1 cellular context compared by ENCODE assay signal in genomic region chr16:83813818-83814653, GRCh38.
TF ChIP-seq lines count a peak whose summit lies in the region.

No MANE protein-coding gene starts in this region.

TF ChIP-seq in HEK293, 187 proteins besides CTCF, POLR2A, EP300 and RAD21 (continued from another document):
- peak; percentile 56; the same call in 1 of the 2 replicates for TF ChIP-seq ZNF776 (tag by site-specific recombination; IDR thresholded peaks at IDR 0.05; ENCODE audit: borderline replicate concordance)
- TF ChIP-seq ZNF280D (tag by site-specific recombination; IDR thresholded peaks at IDR 0.05), result no peak
- TF ChIP-seq BCL6B (tag by site-specific recombination; IDR thresholded peaks at IDR 0.05), result no peak
- TF ChIP-seq ZNF48 (tag by site-specific recombination; IDR thresholded peaks at IDR 0.05), result no peak
- TF ChIP-seq YY1 (tag by site-specific recombination; IDR thresholded peaks at IDR 0.05), result no peak
- no peak for TF ChIP-seq ZNF521 (tag by site-specific recombination; IDR thresholded peaks at IDR 0.05)
- TF ChIP-seq ZNF121 (tag by site-specific recombination; IDR thresholded peaks at IDR 0.05), result no peak
- TF ChIP-seq ZNF2 (tag by site-specific recombination; IDR thresholded peaks at IDR 0.05), result no peak
- no peak for TF ChIP-seq HIC1 (tag by site-specific recombination; IDR thresholded peaks at IDR 0.05)
- no peak for TF ChIP-seq KLF10 (tag by site-specific recombination; IDR thresholded peaks at IDR 0.05)
- no peak for TF ChIP-seq ZNF324 (tag by site-specific recombination; IDR thresholded peaks at IDR 0.05)
- no peak for TF ChIP-seq PBX3 (CRISPR knock-in tag; IDR thresholded peaks at IDR 0.05)
- TF ChIP-seq YY2 (tag by site-specific recombination; IDR thresholded peaks at IDR 0.05), result no peak
- no peak for TF ChIP-seq KLF8 (tag by site-specific recombination; IDR thresholded peaks at IDR 0.05)
- TF ChIP-seq TRIM28 (IDR thresholded peaks at IDR 0.05; ENCODE audit: borderline replicate concordance, low read length), result no peak
- TF ChIP-seq ZNF624 (tag by site-specific recombination; IDR thresholded peaks at IDR 0.05), result no peak
- TF ChIP-seq ZNF473 (tag by site-specific recombination; IDR thresholded peaks at IDR 0.05), result no peak
- TF ChIP-seq TCF7L2 (IDR thresholded peaks at IDR 0.05; ENCODE audit: borderline replicate concordance, low read depth, low read length), result no peak
- no peak for TF ChIP-seq SCRT2 (tag by site-specific recombination; IDR thresholded peaks at IDR 0.05)
- no peak for TF ChIP-seq ELK4 (IDR thresholded peaks at IDR 0.05; ENCODE audit: borderline replicate concordance, low read depth, low read length)
- 0 out of 2 replicates have a peak, but pooled peaks have one; percentile 46 for TF ChIP-seq PRDM1 (tag by site-specific recombination; IDR thresholded peaks at IDR 0.05)
- TF ChIP-seq ZNF169 (tag by site-specific recombination; IDR thresholded peaks at IDR 0.05), result no peak
- no peak for TF ChIP-seq ZNF514 (tag by site-specific recombination; IDR thresholded peaks at IDR 0.05)
- TF ChIP-seq ZNF510 (tag by site-specific recombination; IDR thresholded peaks at IDR 0.05; ENCODE audit: insufficient replicate concordance), result no peak
- 0 out of 2 replicates have a peak, but pooled peaks have one; percentile 16 for TF ChIP-seq ZNF660 (tag by site-specific recombination; IDR thresholded peaks at IDR 0.05)
- TF ChIP-seq ZBTB49 (tag by site-specific recombination; IDR thresholded peaks at IDR 0.05; ENCODE audit: low read depth), result no peak
- no peak for TF ChIP-seq ZFP69B (tag by site-specific recombination; IDR thresholded peaks at IDR 0.05)
- TF ChIP-seq MYNN (tag by site-specific recombination; IDR thresholded peaks at IDR 0.05; ENCODE audit: borderline replicate concordance), result peak; percentile 84
- no peak for TF ChIP-seq ZNF155 (tag by site-specific recombination; IDR thresholded peaks at IDR 0.05)
- TF ChIP-seq ZNF768 (tag by site-specific recombination; IDR thresholded peaks at IDR 0.05), result no peak
- TF ChIP-seq ZNF785 (tag by site-specific recombination; IDR thresholded peaks at IDR 0.05), result no peak
- no peak for TF ChIP-seq ZSCAN23 (tag by site-specific recombination; IDR thresholded peaks at IDR 0.05)
- 0 out of 2 replicates have a peak, but pooled peaks have one; percentile 39 for TF ChIP-seq ZNF792 (tag by site-specific recombination; IDR thresholded peaks at IDR 0.05)
- TF ChIP-seq ZNF146 (tag by site-specific recombination; IDR thresholded peaks at IDR 0.05), result no peak
- no peak for TF ChIP-seq BCL11B (tag by site-specific recombination; IDR thresholded peaks at IDR 0.05; ENCODE audit: low read depth)
- no peak for TF ChIP-seq ZNF580 (tag by site-specific recombination; IDR thresholded peaks at IDR 0.05)
